In genomic region chr2:73987948-73988700, GRCh38 we compare ENCODE assay signal across 1 cellular context.
TF ChIP-seq lines count a peak whose summit lies in the region.

No MANE protein-coding gene starts in this region.

TF ChIP-seq in GM23338, 12 proteins besides CTCF, POLR2A, EP300 and RAD21 (continued from another document):
- TF ChIP-seq POLR2AphosphoS5 (IDR thresholded peaks at IDR 0.05; ENCODE audit: low read depth) (no peak), ZNF331 (CRISPR knock-in tag; IDR thresholded peaks at IDR 0.05; ENCODE audit: low read depth) (no peak), REST (IDR thresholded peaks at IDR 0.05; ENCODE audit: unreplicated experiment) (no peak), EZH2 (IDR thresholded peaks at IDR 0.05; ENCODE audit: low read depth, unreplicated experiment) (no peak), ETS1 (IDR thresholded peaks at IDR 0.05) (no peak), EZH2phosphoT487 (IDR thresholded peaks at IDR 0.05; ENCODE audit: unreplicated experiment) (no peak), JUNB (IDR thresholded peaks at IDR 0.05; ENCODE audit: unreplicated experiment) (no peak), STAT1 (IDR thresholded peaks at IDR 0.05; ENCODE audit: unreplicated experiment) (no peak)
TF ChIP-seq in GM23338: peak in this region for 0.
